In genomic region chr13:109182777-109183465, GRCh38 we compare ENCODE assay signal across 38 cellular contexts.
DNase-seq lines count a peak whose midpoint lies in the region; ATAC-seq, FAIRE-seq and TF ChIP-seq lines count a peak whose summit lies in the region.
"Had no signal": no experiment of that assay in that cellular context is flagged by ENCODE, and none has a peak within 500 bp of the region (broad histone marks: within the 10 kb centered on the region; RNA-seq: fewer than 3 reads in every experiment).

No MANE protein-coding gene starts in this region.

- H4K20me1 ChIP-seq in mammary epithelial cell (ENCODE audit: insufficient read depth, low read length) (no peaks in the 10 kb centered on the region), astrocyte (ENCODE audit: insufficient read depth, low read length) (no peaks in the 10 kb centered on the region)

- no peak for FAIRE-seq in astrocyte (lab: Jason Lieb, UNC)
- FAIRE-seq: H1, HepG2, keratinocyte had no signal

- CTCF ChIA-PET in mammary epithelial cell (lab: Charles Lee; ENCODE audit: low non-redundant PET) (no interaction called here), MCF 10A (lab: Yijun Ruan, JAX) (interaction anchor here (0.6 to 1.1 kb wide), 3 partner anchors 19 to 515 kb away, joined by 3 to 5 read pairs (median 3); no protein-coding TSS in a partner anchor)

- no peaks in the 10 kb centered on the region for H3K4me1 Mint-ChIP-seq in MCF 10A (ENCODE audit: insufficient read depth, unreplicated experiment)
- H3K4me1 Mint-ChIP-seq in astrocyte (ENCODE audit: low read depth, unreplicated experiment), result peaks cover 18% of the 10 kb centered on the region
- H3K4me1 Mint-ChIP-seq: activated CD8-positive, alpha-beta memory T cell treated with anti-CD3 and anti-CD28 coated beads, Interleukin-2, amount 10 ng/mL, durations not matched to agents 7 days and 5 days; activated naive CD8-positive, alpha-beta T cell treated with anti-CD3 and anti-CD28 coated beads, Interleukin-2, amount 10 ng/mL, durations not matched to agents 7 days and 5 days; naive B cell had no signal

- intact Hi-C loops in mammary epithelial cell (cut with micrococcal nuclease), result no loop called here
- intact Hi-C loops in MCF 10A (cut with micrococcal nuclease), result no loop called here

- WGBS in mammary epithelial cell (ENCODE audit: low coverage, missing lambda C conversion rate), result 30% methylated on average over 11 of the region's 11 CpGs

- H3K9me3 Mint-ChIP-seq in MCF 10A (ENCODE audit: unreplicated experiment) (no peaks in the 10 kb centered on the region), astrocyte (ENCODE audit: unreplicated experiment) (no peaks in the 10 kb centered on the region)
- H3K9me3 Mint-ChIP-seq: activated naive CD8-positive, alpha-beta T cell treated with anti-CD3 and anti-CD28 coated beads, Interleukin-2, amount 10 ng/mL, durations not matched to agents 7 days and 5 days; activated T-cell treated with anti-CD3 and anti-CD28 coated beads, Interleukin-2, amount 50 U/mL, for 4 hours; stimulated activated memory B cell treated with anti-CD40 and anti-IgM and Interleukin-4, amounts not matched to agents 10 μg/mL and 1 μg/mL and 100 μg/mL, for 72 hours; T-helper 1 cell treated with Interleukin-12 subunit alpha and Interleukin-12 subunit beta and Interleukin-4 antibody, amounts not matched to agents 30 μg/mL and 1 μg/mL, for 36 hours; type B pancreatic cell had no signal

- no peak overlapping the region for H3K27ac ChIP-seq in mammary epithelial cell (ENCODE audit: insufficient read depth, low read depth, low read length)
- H3K27ac ChIP-seq in astrocyte (ENCODE audit: low read depth, low read length), result no peak overlapping the region
- no peak overlapping the region for H3K27ac ChIP-seq in WERI-Rb-1
- H3K27ac ChIP-seq: 22Rv1, C4-2B, left ventricle myocardium inferior had no signal

- peaks cover 16% of the 10 kb centered on the region for H3K36me3 Mint-ChIP-seq in MCF 10A (ENCODE audit: insufficient read depth, unreplicated experiment)
- H3K36me3 Mint-ChIP-seq in astrocyte (ENCODE audit: low read depth, unreplicated experiment), result no peaks in the 10 kb centered on the region
- H3K36me3 Mint-ChIP-seq: activated CD8-positive, alpha-beta memory T cell treated with anti-CD3 and anti-CD28 coated beads, Interleukin-2, amount 10 ng/mL, durations not matched to agents 7 days and 5 days; activated naive CD8-positive, alpha-beta T cell treated with anti-CD3 and anti-CD28 coated beads, Interleukin-2, amount 10 ng/mL, durations not matched to agents 7 days and 5 days; naive B cell; stimulated activated memory B cell treated with anti-CD40 and anti-IgM and Interleukin-4, amounts not matched to agents 10 μg/mL and 1 μg/mL and 100 μg/mL, for 72 hours; type B pancreatic cell had no signal

- TF ChIP-seq CTCF in mammary epithelial cell (conservative IDR thresholded peaks at IDR 0.05 in 1 of 2, IDR thresholded peaks at IDR 0.05 in 1 of 2; ENCODE audit: extremely low read depth in 1 of 2, insufficient read depth in 1 of 2, low read depth in 1 of 2, low read length in 2 of 2), result no peak
- TF ChIP-seq CTCF in MCF 10A (IDR thresholded peaks at IDR 0.05; ENCODE audit: unreplicated experiment), result no peak
- no peak for TF ChIP-seq CTCF in astrocyte (IDR thresholded peaks at IDR 0.05; ENCODE audit: insufficient read depth, low read depth, low read length)
- TF ChIP-seq CTCF in WERI-Rb-1 (IDR thresholded peaks at IDR 0.05; ENCODE audit: low read depth, low read length), result no peak

- H3K9me3 ChIP-seq in mammary epithelial cell (replicated peaks; ENCODE audit: insufficient read depth, low read length), result no peaks in the 10 kb centered on the region
- H3K9me3 ChIP-seq in astrocyte (ENCODE audit: insufficient read depth, low read depth, low read length), result no peaks in the 10 kb centered on the region
- H3K9me3 ChIP-seq in WERI-Rb-1 (ENCODE audit: severe bottlenecking), result no peaks in the 10 kb centered on the region
- H3K9me3 ChIP-seq: left ventricle myocardium inferior had no signal

- H3K4me2 ChIP-seq in mammary epithelial cell (ENCODE audit: insufficient read depth, low read depth, low read length), result no peak overlapping the region
- no peak overlapping the region for H3K4me2 ChIP-seq in astrocyte (ENCODE audit: low read length)

- H3K9ac ChIP-seq in mammary epithelial cell (ENCODE audit: insufficient read depth, low read length) (no peak overlapping the region), astrocyte (ENCODE audit: low read length) (no peak overlapping the region)

- BruUV-seq in mammary epithelial cell (replicated peaks; lab: Mats Ljungman, UMichigan), result no TSS peak
- no TSS peak for BruUV-seq in MCF 10A (replicated peaks; lab: Mats Ljungman, UMichigan)

- dilution Hi-C loops in mammary epithelial cell (cut with HindIII; ENCODE audit: low sequenced_read_pairs), result no loop called here

- no peak overlapping the region for H3K4me3 ChIP-seq in mammary epithelial cell (replicated peaks in 1 of 3; ENCODE audit: insufficient read depth in 1 of 3, low read depth in 2 of 3, low read length in 3 of 3)
- H3K4me3 ChIP-seq in astrocyte (ENCODE audit: insufficient read depth, low read depth, low read length), result no peak overlapping the region
- H3K4me3 ChIP-seq in WERI-Rb-1 (ENCODE audit: low read depth, low read length), result no peak overlapping the region
- H3K4me3 ChIP-seq: left ventricle myocardium inferior had no signal

- H3K36me3 ChIP-seq in mammary epithelial cell (ENCODE audit: insufficient read depth, low read length) (no peaks in the 10 kb centered on the region), astrocyte (ENCODE audit: insufficient read depth, low read length) (no peaks in the 10 kb centered on the region), WERI-Rb-1 (no peaks in the 10 kb centered on the region)
- H3K36me3 ChIP-seq: left ventricle myocardium inferior had no signal

- POLR2A ChIA-PET in MCF 10A (lab: Yijun Ruan, JAX), result interaction anchor here (1.5 to 1.6 kb wide), 2 partner anchors 21 to 27 kb away, joined by 4 to 5 read pairs; no protein-coding TSS in a partner anchor

- in situ Hi-C loops in mammary epithelial cell (cut with MboI; ENCODE audit: low sequenced_read_pairs in 2 of 2), result no loop called here

- no peaks in the 10 kb centered on the region for H3K79me2 ChIP-seq in mammary epithelial cell (ENCODE audit: insufficient read depth, low read length)
- H3K79me2 ChIP-seq in astrocyte (ENCODE audit: insufficient read depth, low read length), result no peaks in the 10 kb centered on the region

- ATAC-seq in GM21515 (IDR thresholded peaks at IDR 0.05; ENCODE audit: unreplicated experiment) (no peak), HG03025 (IDR thresholded peaks at IDR 0.05; ENCODE audit: low FRiP score, unreplicated experiment) (no peak)
- ATAC-seq: activated CD4-positive, CD25-positive, alpha-beta regulatory T cell treated with anti-CD3 and anti-CD28 coated beads, Interleukin-2, amount 50 U/mL, for 24 hours; activated CD8-positive, alpha-beta memory T cell treated with anti-CD3 and anti-CD28 coated beads, Interleukin-2, amount 10 ng/mL, durations not matched to agents 7 days and 5 days; activated T-cell treated with anti-CD3 and anti-CD28 coated beads, Interleukin-2, amount 50 U/mL, for 4 hours; effector memory CD8-positive, alpha-beta T cell; HepG2; SK-N-SH treated with all-trans-retinoic acid at 6 μM for 48 hours; stimulated activated memory B cell treated with anti-CD40 and anti-IgM and Interleukin-4, amounts not matched to agents 10 μg/mL and 1 μg/mL and 100 μg/mL, for 72 hours had no signal

- peak overlapping the region; percentile 11 for H2AFZ ChIP-seq in mammary epithelial cell (ENCODE audit: low read depth, low read length)
- no peak overlapping the region for H2AFZ ChIP-seq in astrocyte (ENCODE audit: low read depth, low read length)

- no peaks in the 10 kb centered on the region for H3K27me3 ChIP-seq in mammary epithelial cell (ENCODE audit: insufficient read depth, low read length)
- H3K27me3 ChIP-seq in astrocyte (ENCODE audit: insufficient read depth, low read length), result no peaks in the 10 kb centered on the region
- H3K27me3 ChIP-seq in WERI-Rb-1 (ENCODE audit: insufficient read depth, low read depth, severe bottlenecking), result no peaks in the 10 kb centered on the region

- H3K27ac Mint-ChIP-seq in MCF 10A (ENCODE audit: low read depth, unreplicated experiment) (no peak overlapping the region), astrocyte (ENCODE audit: unreplicated experiment) (peak overlapping the region; percentile 70)
- H3K27ac Mint-ChIP-seq: activated CD8-positive, alpha-beta memory T cell treated with anti-CD3 and anti-CD28 coated beads, Interleukin-2, amount 10 ng/mL, durations not matched to agents 7 days and 5 days; activated naive CD8-positive, alpha-beta T cell treated with anti-CD3 and anti-CD28 coated beads, Interleukin-2, amount 10 ng/mL, durations not matched to agents 7 days and 5 days; effector memory CD8-positive, alpha-beta T cell; naive B cell; stimulated activated memory B cell treated with anti-CD40 and anti-IgM and Interleukin-4, amounts not matched to agents 10 μg/mL and 1 μg/mL and 100 μg/mL, for 72 hours; T-helper 1 cell treated with Interleukin-12 subunit alpha and Interleukin-12 subunit beta and Interleukin-4 antibody, amounts not matched to agents 30 μg/mL and 1 μg/mL, for 36 hours; type B pancreatic cell had no signal

- DNase-seq in mammary epithelial cell, result no peak
- no peak for DNase-seq in MCF 10A (ENCODE audit: unreplicated experiment)
- DNase-seq in astrocyte (ENCODE audit: low read depth), result peak; percentile 34
- peak; percentile 75 for DNase-seq in islet precursor cell
- DNase-seq in WERI-Rb-1, result no peak
- no peak for DNase-seq in SK-N-DZ (ENCODE audit: low spot score)
- DNase-seq: activated CD4-positive, alpha-beta T cell treated with anti-CD3 and anti-CD28 coated beads, Interleukin-2, amount 50 U/mL, for 4 hours; activated CD8-positive, alpha-beta memory T cell treated with anti-CD3 and anti-CD28 coated beads, Interleukin-2, amount 10 ng/mL, durations not matched to agents 7 days and 5 days; activated gamma-delta T cell treated with Interleukin-2 at 50 U/mL for 16 hours; activated naive CD8-positive, alpha-beta T cell treated with anti-CD3 and anti-CD28 coated beads, Interleukin-2, amount 10 ng/mL, durations not matched to agents 7 days and 5 days; activated T-cell treated with anti-CD3 and anti-CD28 coated beads, Interleukin-2, amount 50 U/mL, for 4 hours; aorta; caudate nucleus; COR-L47; DMS79; effector memory CD8-positive, alpha-beta T cell; foreskin fibroblast; left ventricle myocardium inferior; midbrain; naive B cell; NCI-H1694 treated with DMSO at 0.1 percent for 48 hours; NCI-H82; nucleus accumbens; OCI-M1; stimulated activated CD4-positive, alpha-beta T cell treated with anti-CD3 and anti-CD28 coated beads, Interleukin-15, amount 100 ng/mL, for 24 hours; substantia nigra had no signal

- H3K4me1 ChIP-seq in mammary epithelial cell (ENCODE audit: insufficient read depth, low read length) (peaks cover 11% of the 10 kb centered on the region), astrocyte (ENCODE audit: insufficient read depth, low read length) (peaks cover 13% of the 10 kb centered on the region)
- H3K4me1 ChIP-seq: left ventricle myocardium inferior had no signal

- no peak overlapping the region for H3K4me3 Mint-ChIP-seq in MCF 10A (ENCODE audit: unreplicated experiment)
- H3K4me3 Mint-ChIP-seq in astrocyte (ENCODE audit: unreplicated experiment), result no peak overlapping the region
- H3K4me3 Mint-ChIP-seq: activated CD8-positive, alpha-beta memory T cell treated with anti-CD3 and anti-CD28 coated beads, Interleukin-2, amount 10 ng/mL, durations not matched to agents 7 days and 5 days; activated naive CD8-positive, alpha-beta T cell treated with anti-CD3 and anti-CD28 coated beads, Interleukin-2, amount 10 ng/mL, durations not matched to agents 7 days and 5 days; activated T-cell treated with anti-CD3 and anti-CD28 coated beads, Interleukin-2, amount 50 U/mL, for 4 hours; effector memory CD8-positive, alpha-beta T cell; naive B cell; stimulated activated memory B cell treated with anti-CD40 and anti-IgM and Interleukin-4, amounts not matched to agents 10 μg/mL and 1 μg/mL and 100 μg/mL, for 72 hours; T-helper 1 cell treated with Interleukin-12 subunit alpha and Interleukin-12 subunit beta and Interleukin-4 antibody, amounts not matched to agents 30 μg/mL and 1 μg/mL, for 36 hours; type B pancreatic cell had no signal

- H3K27me3 Mint-ChIP-seq in MCF 10A (ENCODE audit: insufficient read depth, unreplicated experiment) (no peaks in the 10 kb centered on the region), astrocyte (ENCODE audit: low read depth, unreplicated experiment) (no peaks in the 10 kb centered on the region)
- H3K27me3 Mint-ChIP-seq: activated CD8-positive, alpha-beta memory T cell treated with anti-CD3 and anti-CD28 coated beads, Interleukin-2, amount 10 ng/mL, durations not matched to agents 7 days and 5 days; effector memory CD8-positive, alpha-beta T cell; type B pancreatic cell had no signal

Comparison
In these comparisons a context has a peak if more than half of its experiments do, and no peak if none do; other contexts are left out.
1. DNase-seq: peak in astrocyte (single experiment) and islet precursor cell (single experiment); none in mammary epithelial cell (single experiment), MCF 10A (single experiment), WERI-Rb-1 (single experiment) and SK-N-DZ (single experiment).